Comparison of ENCODE assay signal across 9 cellular contexts in genomic region chr1:1004780-1005697, GRCh38. TPM values are rescaled to one million over a fixed set of nuclear protein-coding genes. Genes with fewer than 3 reads are reported as not detected.
A peak's percentile ranks its signal among the peaks of the same experiment; 100 is the strongest.
DNase-seq lines count a peak whose midpoint lies in the region; ATAC-seq and TF ChIP-seq lines count a peak whose summit lies in the region.
"Had no signal": no experiment of that assay in that cellular context is flagged by ENCODE, and none has a peak within 500 bp of the region (broad histone marks: within the 10 kb centered on the region; RNA-seq: fewer than 3 reads in every experiment).

No MANE protein-coding gene starts in this region.

- no peak overlapping the region for H3K9ac ChIP-seq in parathyroid adenoma

- TF ChIP-seq POLR2A in spleen (IDR thresholded peaks at IDR 0.05) = no peak

- H3K79me2 ChIP-seq in PC-9 (ENCODE audit: low read depth) (peaks cover 21% of the 10 kb centered on the region), parathyroid adenoma (no peaks in the 10 kb centered on the region)

- peaks cover 6% of the 10 kb centered on the region; the same call in 1 of the 2 replicates for H4K20me1 ChIP-seq in PC-9 (ENCODE audit: insufficient read depth)

- no peak overlapping the region for H3K27ac ChIP-seq in PC-9
- H3K27ac ChIP-seq in parathyroid adenoma = no peak overlapping the region
- no peak overlapping the region for H3K27ac ChIP-seq in spleen

- POLR2A ChIA-PET in PC-9 (lab: Charles Lee; ENCODE audit: unreplicated experiment) = interaction anchor here (0.6 kb wide), 3 partner anchors 14 to 225 kb away, joined by 3 to 5 read pairs (median 4); no protein-coding TSS in a partner anchor

- ATAC-seq in HG02610 (IDR thresholded peaks at IDR 0.05; ENCODE audit: unreplicated experiment) = no peak

- DNase-seq in PC-9 (peak in 1 of 2 experiments; percentile 84), fibroblast of peridontal ligament (ENCODE audit: extremely low read depth) (peak; percentile 27), posterior vena cava (ENCODE audit: low spot score) (no peak), Ammon's horn (ENCODE audit: low spot score) (no peak), spleen (no peak)

- intact Hi-C loops in PC-9 (cut with micrococcal nuclease; ENCODE audit: unreplicated experiment) (loop anchor here (5.0 to 10.0 kb wide), 2 partner anchors 67 to 300 kb away; partner anchors contain the start of genes ACAP3, PUSL1 and RNF223), posterior vena cava (cut with DNase I) (no loop called here), spleen (cut with DNase I; ENCODE audit: low total_unique reads) (no loop called here)

- no peaks in the 10 kb centered on the region for H3K9me2 ChIP-seq in PC-9 (ENCODE audit: insufficient read depth)

- H3K9me3 ChIP-seq in PC-9 (ENCODE audit: insufficient read depth, low read depth) = no peaks in the 10 kb centered on the region
- no peaks in the 10 kb centered on the region for H3K9me3 ChIP-seq in parathyroid adenoma (ENCODE audit: control insufficient read depth, low read length)
- no peaks in the 10 kb centered on the region for H3K9me3 ChIP-seq in spleen

- H3K4me2 ChIP-seq in PC-9 (peak overlapping the region; percentile 66; the same call in 1 of the 2 replicates), parathyroid adenoma (ENCODE audit: low read length) (peak overlapping the region; percentile 2)

- no peaks in the 10 kb centered on the region for H3K27me3 ChIP-seq in PC-9 (ENCODE audit: insufficient read depth, low read depth)
- no peaks in the 10 kb centered on the region for H3K27me3 ChIP-seq in parathyroid adenoma (ENCODE audit: control insufficient read depth, insufficient read depth, low read length)
- peaks cover 0 to 69% (median 46%) of the 10 kb centered on the region in 7 donors for H3K27me3 ChIP-seq in spleen (replicated peaks in 1 of 7)

- H3K4me3 ChIP-seq in PC-9 (no peak overlapping the region), parathyroid adenoma (ENCODE audit: low read depth, low read length) (no peak overlapping the region), spleen (no peak overlapping the region)

- H2AFZ ChIP-seq in PC-9 = no peak overlapping the region
- peak overlapping the region; percentile 60 for H2AFZ ChIP-seq in parathyroid adenoma

- H3K4me1 ChIP-seq in PC-9 (replicated peaks; ENCODE audit: insufficient read depth) (peaks cover 15% of the 10 kb centered on the region), parathyroid adenoma (peaks cover 3% of the 10 kb centered on the region), spleen (peaks cover 0 to 52% (median 33%) of the 10 kb centered on the region in 6 donors)

- no TSS peak for BruUV-seq in PC-9 (replicated peaks; lab: Mats Ljungman, UMichigan)

- WGBS in spleen, 5 donors = 6 to 16% (median 13%) methylated on average over 14 to 21 of the region's 21 CpGs

- CTCF ChIA-PET in PC-9 (lab: Charles Lee) = no interaction called here

- TF ChIP-seq CTCF in GM12872 (IDR thresholded peaks at IDR 0.05; ENCODE audit: insufficient read depth, low read depth, low read length) (0 out of 3 replicates have a peak, but pooled peaks have one; percentile 5), PC-9 (conservative IDR thresholded peaks at IDR 0.05) (no peak), parathyroid adenoma (IDR thresholded peaks at IDR 0.05) (no peak), spleen (IDR thresholded peaks at IDR 0.05 in 8 of 11, conservative IDR thresholded peaks at IDR 0.05 in 3 of 11) (no peak)

- no peaks in the 10 kb centered on the region for H3K36me3 ChIP-seq in PC-9 (ENCODE audit: low read depth)
- H3K36me3 ChIP-seq in parathyroid adenoma (ENCODE audit: control insufficient read depth, insufficient read depth, low read length) = no peaks in the 10 kb centered on the region
- no peaks in the 10 kb centered on the region for H3K36me3 ChIP-seq in spleen

- peaks cover 30% of the 10 kb centered on the region; the same call in 1 of the 2 replicates for H3F3A ChIP-seq in PC-9 (ENCODE audit: insufficient read depth, low read depth)

RNA-seq across cellular contexts. Expression of gene HES4, which starts 5.1 kb away (rescaled TPM):
- 19.2 and 41.8 TPM in 2 replicates for total RNA-seq in PC-9 (2021)
- total RNA-seq in posterior vena cava = 10 to 100 TPM; 53.5 to 54.4 TPM
- total RNA-seq in spleen = 10 to 100 TPM in 5 of 7 donors, 1 to 10 TPM in 2; 3.8 to 39.0 (median 15.4) TPM
- polyA plus RNA-seq in spleen = 10 to 100 TPM; 20.8 to 64.3 (median 27.8) TPM

RNA-seq across cellular contexts. Expression of gene ISG15, which starts 8.3 kb away (rescaled TPM):
- total RNA-seq in PC-9 (2021) (20.9 and 37.7 TPM in 2 replicates), posterior vena cava (10 to 100 TPM; 22.9 to 47.3 TPM), spleen (10 to 100 TPM; 23.3 to 93.8 (median 51.0) TPM)
- polyA plus RNA-seq in spleen = 100 to 1,000 TPM; 131 to 230 (median 163) TPM

RNA-seq across cellular contexts. Expression of gene AGRN, which starts 14.9 kb away (rescaled TPM):
- total RNA-seq in PC-9 (2021) (278 and 381 TPM in 2 replicates), posterior vena cava (10 to 100 TPM; 18.8 to 26.8 TPM), spleen (10 to 100 TPM; 10.6 to 27.2 (median 16.9) TPM)
- 10 to 100 TPM in 1 of 3 donors, 1 to 10 TPM in 2; 4.6 to 16.3 (median 5.6) TPM for polyA plus RNA-seq in spleen

RNA-seq across cellular contexts. Expression of gene PERM1, which starts 23.1 kb away (rescaled TPM):
- total RNA-seq in PC-9 (2021) = 0.60 and 0.81 TPM in 2 replicates
- total RNA-seq in posterior vena cava = under 1 TPM in 1 of 2 donors, not detected in 1; 0.24 TPM
- total RNA-seq in spleen = under 1 TPM in 3 of 7 donors, not detected in 4; 0.39 to 0.85 (median 0.60) TPM
- polyA plus RNA-seq in spleen = under 1 TPM; 0.20 to 0.80 (median 0.21) TPM
- polyA plus RNA-seq: keratinocyte had no signal

RNA-seq across cellular contexts. Expression of gene PLEKHN1, which starts 38.8 kb away (rescaled TPM):
- total RNA-seq in PC-9 (2021) (9.1 and 11.9 TPM in 2 replicates), posterior vena cava (under 1 TPM; 0.86 to 0.88 TPM), spleen (1 to 10 TPM in 5 of 7 donors, under 1 TPM in 2; 0.65 to 2.2 (median 1.1) TPM)
- polyA plus RNA-seq in spleen = under 1 TPM; 0.17 to 0.80 (median 0.63) TPM
